ENCODE assay signal across 21 cellular contexts in genomic region chr16:69072640-69072974, GRCh38. TPM values are rescaled to one million over a fixed set of nuclear protein-coding genes. Genes with fewer than 3 reads are reported as not detected.
DNase-seq lines count a peak whose midpoint lies in the region; ATAC-seq and TF ChIP-seq lines count a peak whose summit lies in the region.
"Had no signal": no experiment of that assay in that cellular context is flagged by ENCODE, and none has a peak within 500 bp of the region (broad histone marks: within the 10 kb centered on the region; RNA-seq: fewer than 3 reads in every experiment).

No MANE protein-coding gene starts in this region.

- no peaks in the 10 kb centered on the region for H3K36me3 ChIP-seq in GM23338 (ENCODE audit: insufficient read depth)
- H3K36me3 ChIP-seq in Loucy (ENCODE audit: insufficient read depth, low read length) = no peaks in the 10 kb centered on the region
- H3K36me3 ChIP-seq in endodermal cell (ENCODE audit: control insufficient read depth, insufficient read depth, low read length) = no peaks in the 10 kb centered on the region
- H3K36me3 ChIP-seq: SJSA1 had no signal

- no peaks in the 10 kb centered on the region for H3K79me2 ChIP-seq in GM23338 (replicated peaks; ENCODE audit: insufficient read depth)
- no peaks in the 10 kb centered on the region for H3K79me2 ChIP-seq in Loucy (ENCODE audit: insufficient read depth, low read length)
- H3K79me2 ChIP-seq: parathyroid adenoma had no signal

- H3K9me2 ChIP-seq in GM23338 (ENCODE audit: insufficient read depth) (no peaks in the 10 kb centered on the region), Loucy (replicated peaks; ENCODE audit: low read depth, low read length) (no peaks in the 10 kb centered on the region)

- 5 to 13% methylated on average over 1 to 2 of the region's 2 CpGs for WGBS in endodermal cell (ENCODE audit: insufficient coverage in 1 of 2, insufficient read length in 1 of 2), 2 experiments

- H4K20me1 ChIP-seq in GM23338 (replicated peaks; ENCODE audit: insufficient read depth) (no peaks in the 10 kb centered on the region), Loucy (ENCODE audit: insufficient read depth, low read length, poor library complexity, severe bottlenecking) (no peaks in the 10 kb centered on the region)

- H3K4me1 ChIP-seq in GM23338 (ENCODE audit: insufficient read depth) (peaks cover 66% of the 10 kb centered on the region), Loucy (ENCODE audit: insufficient read depth, low read length, poor library complexity, severe bottlenecking) (no peaks in the 10 kb centered on the region), endodermal cell (ENCODE audit: control insufficient read depth, insufficient read depth, low read length) (peaks cover 2% of the 10 kb centered on the region)
- H3K4me1 ChIP-seq: parathyroid adenoma had no signal

- peaks cover 3% of the 10 kb centered on the region; the same call in 1 of the 3 replicates for H3K9me3 Mint-ChIP-seq in GM23338
- no peaks in the 10 kb centered on the region for H3K9me3 Mint-ChIP-seq in endodermal cell
- no peaks in the 10 kb centered on the region for H3K9me3 Mint-ChIP-seq in nephron progenitor cell
- no peaks in the 10 kb centered on the region for H3K9me3 Mint-ChIP-seq in activated T-helper 2 cell treated with anti-CD3 and anti-CD28 coated beads, Interferon-gamma antibody, Interleukin-2, Interleukin-4, amounts not matched to agents 10 μg/mL and 5 μg/mL and 100 μg/mL, durations not matched to agents 14 hours and 24 hours and 36 hours
- H3K9me3 Mint-ChIP-seq: activated CD4-positive, alpha-beta T cell treated with anti-CD3 and anti-CD28 coated beads, Interleukin-2, amount 10 ng/mL, durations not matched to agents 7 days and 5 days; dendritic cell treated with granulocyte-macrophage colony-stimulating factor and Interleukin-4, amounts not matched to agents 40 ng/mL and 50 ng/mL, for 4 days; natural killer cell; stimulated activated memory B cell treated with anti-CD40 and anti-IgM and Interleukin-4, amounts not matched to agents 10 μg/mL and 1 μg/mL and 100 μg/mL, for 72 hours; T-helper 1 cell treated with Interleukin-12 subunit alpha and Interleukin-12 subunit beta and Interleukin-4 antibody, amounts not matched to agents 30 μg/mL and 1 μg/mL, for 36 hours had no signal

- H3F3A ChIP-seq in GM23338 (replicated peaks; ENCODE audit: low read depth) (peaks cover 11% of the 10 kb centered on the region), Loucy (ENCODE audit: low read depth) (no peaks in the 10 kb centered on the region)

- H3K4me1 Mint-ChIP-seq in GM23338 = peaks cover 49% of the 10 kb centered on the region
- H3K4me1 Mint-ChIP-seq in endodermal cell = peaks cover 32% of the 10 kb centered on the region
- H3K4me1 Mint-ChIP-seq in nephron progenitor cell = peaks cover 32% of the 10 kb centered on the region
- H3K4me1 Mint-ChIP-seq in activated T-helper 2 cell treated with anti-CD3 and anti-CD28 coated beads, Interferon-gamma antibody, Interleukin-2, Interleukin-4, amounts not matched to agents 10 μg/mL and 5 μg/mL and 100 μg/mL, durations not matched to agents 14 hours and 24 hours and 36 hours (ENCODE audit: low read depth) = no peaks in the 10 kb centered on the region
- H3K4me1 Mint-ChIP-seq: activated CD4-positive, alpha-beta T cell treated with anti-CD3 and anti-CD28 coated beads, Interleukin-2, amount 10 ng/mL, durations not matched to agents 7 days and 5 days; natural killer cell; stimulated activated memory B cell treated with anti-CD40 and anti-IgM and Interleukin-4, amounts not matched to agents 10 μg/mL and 1 μg/mL and 100 μg/mL, for 72 hours had no signal

- H3K9me3 ChIP-seq in Loucy (ENCODE audit: insufficient read depth, low read depth, low read length) (no peaks in the 10 kb centered on the region), endodermal cell (ENCODE audit: control insufficient read depth, low read length) (no peaks in the 10 kb centered on the region)
- H3K9me3 ChIP-seq: SJSA1 had no signal

- H3K4me3 ChIP-seq in GM23338 (peak overlapping the region; percentile 20), Loucy (ENCODE audit: low read length, poor library complexity, severe bottlenecking) (no peak overlapping the region), endodermal cell (ENCODE audit: low read length) (no peak overlapping the region)
- H3K4me3 ChIP-seq: SJSA1 had no signal

- DNase-seq in GM23338 (ENCODE audit: low spot score) (no peak), endodermal cell (no peak), nephron progenitor cell (no peak), NCI-H146 treated with DMSO at 0.1 percent for 48 hours (lab: John Stamatoyannopoulos, UW; ENCODE audit: unreplicated experiment) (no peak), NCI-H82 (lab: John Stamatoyannopoulos, UW) (no peak)
- no peak for DNase-seq in activated T-helper 2 cell treated with anti-CD3 and anti-CD28 coated beads, Interferon-gamma antibody, Interleukin-2, Interleukin-4, amounts not matched to agents 10 μg/mL and 5 μg/mL and 100 μg/mL, durations not matched to agents 14 hours and 24 hours and 36 hours (ENCODE audit: low spot score)
- DNase-seq: activated CD4-positive, alpha-beta T cell treated with anti-CD3 and anti-CD28 coated beads, Interleukin-2, amount 10 ng/mL, durations not matched to agents 7 days and 5 days; activated CD8-positive, alpha-beta memory T cell treated with anti-CD3 and anti-CD28 coated beads, Interleukin-2, amount 50 U/mL, for 4 hours; activated effector memory CD4-positive, alpha-beta T cell treated with anti-CD3 and anti-CD28 coated beads, Interleukin-2, amount 50 U/mL, for 16 hours; foreskin melanocyte; GF-D8; hippocampal formation; natural killer cell had no signal

- TF ChIP-seq CTCF in GM23338 (conservative IDR thresholded peaks at IDR 0.05; ENCODE audit: low read depth in 2 of 2) = no peak
- no peak for TF ChIP-seq CTCF in Loucy (conservative IDR thresholded peaks at IDR 0.05; ENCODE audit: low read length)
- no peak for TF ChIP-seq CTCF in endodermal cell (conservative IDR thresholded peaks at IDR 0.05)
- no peak for TF ChIP-seq CTCF in nephron progenitor cell (IDR thresholded peaks at IDR 0.05)

- H3K27ac ChIP-seq in GM23338 (ENCODE audit: low read depth) = peak overlapping the region; percentile 88
- no peak overlapping the region for H3K27ac ChIP-seq in endodermal cell (ENCODE audit: low read depth, low read length)
- H3K27ac ChIP-seq: C4-2B, parathyroid adenoma had no signal

- H3K27me3 Mint-ChIP-seq in GM23338 (ENCODE audit: insufficient read depth, low read depth, poor library complexity) (peaks cover 18% of the 10 kb centered on the region), endodermal cell (ENCODE audit: insufficient read depth) (peaks cover 36% of the 10 kb centered on the region), nephron progenitor cell (ENCODE audit: low read depth, poor library complexity) (peaks cover 3% of the 10 kb centered on the region)
- no peaks in the 10 kb centered on the region for H3K27me3 Mint-ChIP-seq in activated T-helper 2 cell treated with anti-CD3 and anti-CD28 coated beads, Interferon-gamma antibody, Interleukin-2, Interleukin-4, amounts not matched to agents 10 μg/mL and 5 μg/mL and 100 μg/mL, durations not matched to agents 14 hours and 24 hours and 36 hours (ENCODE audit: low read depth)
- H3K27me3 Mint-ChIP-seq: activated CD4-positive, alpha-beta T cell treated with anti-CD3 and anti-CD28 coated beads, Interleukin-2, amount 10 ng/mL, durations not matched to agents 7 days and 5 days; dendritic cell treated with granulocyte-macrophage colony-stimulating factor and Interleukin-4, amounts not matched to agents 40 ng/mL and 50 ng/mL, for 4 days; stimulated activated memory B cell treated with anti-CD40 and anti-IgM and Interleukin-4, amounts not matched to agents 10 μg/mL and 1 μg/mL and 100 μg/mL, for 72 hours had no signal

- H2AFZ ChIP-seq in GM23338 = no peak overlapping the region
- H2AFZ ChIP-seq in Loucy (ENCODE audit: low read length) = no peak overlapping the region
- H2AFZ ChIP-seq: parathyroid adenoma had no signal

- intact Hi-C loops in activated T-helper 2 cell treated with anti-CD3 and anti-CD28 coated beads, Interferon-gamma antibody, Interleukin-2, Interleukin-4, amounts not matched to agents 10 μg/mL and 5 μg/mL and 100 μg/mL, durations not matched to agents 14 hours and 24 hours and 36 hours (cut with micrococcal nuclease) = no loop called here

- H3K4me3 Mint-ChIP-seq in GM23338 (peak overlapping the region; percentile 51), endodermal cell (peak overlapping the region; percentile 2), nephron progenitor cell (no peak overlapping the region)
- H3K4me3 Mint-ChIP-seq in activated T-helper 2 cell treated with anti-CD3 and anti-CD28 coated beads, Interferon-gamma antibody, Interleukin-2, Interleukin-4, amounts not matched to agents 10 μg/mL and 5 μg/mL and 100 μg/mL, durations not matched to agents 14 hours and 24 hours and 36 hours (ENCODE audit: low read depth) = no peak overlapping the region
- H3K4me3 Mint-ChIP-seq: activated CD4-positive, alpha-beta T cell treated with anti-CD3 and anti-CD28 coated beads, Interleukin-2, amount 10 ng/mL, durations not matched to agents 7 days and 5 days; dendritic cell treated with granulocyte-macrophage colony-stimulating factor and Interleukin-4, amounts not matched to agents 40 ng/mL and 50 ng/mL, for 4 days; natural killer cell; stimulated activated memory B cell treated with anti-CD40 and anti-IgM and Interleukin-4, amounts not matched to agents 10 μg/mL and 1 μg/mL and 100 μg/mL, for 72 hours; T-helper 1 cell treated with Interleukin-12 subunit alpha and Interleukin-12 subunit beta and Interleukin-4 antibody, amounts not matched to agents 30 μg/mL and 1 μg/mL, for 36 hours had no signal

- no peaks in the 10 kb centered on the region for H3K27me3 ChIP-seq in GM23338 (ENCODE audit: insufficient read depth)
- H3K27me3 ChIP-seq in Loucy (ENCODE audit: insufficient read depth, low read length, poor library complexity, severe bottlenecking) = no peaks in the 10 kb centered on the region
- H3K27me3 ChIP-seq in endodermal cell (ENCODE audit: control insufficient read depth, insufficient read depth, low read length, poor library complexity, severe bottlenecking) = peaks cover 29% of the 10 kb centered on the region
- H3K27me3 ChIP-seq: SJSA1 had no signal

- H3K4me2 ChIP-seq in GM23338 (peak overlapping the region; percentile 56), Loucy (ENCODE audit: low read depth, low read length, poor library complexity, severe bottlenecking) (peak overlapping the region; percentile 26)

- ATAC-seq in GM23338 (no peak), HG02840 (IDR thresholded peaks at IDR 0.05; ENCODE audit: low FRiP score, unreplicated experiment) (no peak)
- ATAC-seq: natural killer cell; stimulated activated memory B cell treated with anti-CD40 and anti-IgM and Interleukin-4, amounts not matched to agents 10 μg/mL and 1 μg/mL and 100 μg/mL, for 72 hours had no signal

- H3K36me3 Mint-ChIP-seq in GM23338 (ENCODE audit: low read depth) (no peaks in the 10 kb centered on the region), endodermal cell (ENCODE audit: low read depth) (no peaks in the 10 kb centered on the region), nephron progenitor cell (ENCODE audit: low read depth) (no peaks in the 10 kb centered on the region)
- no peaks in the 10 kb centered on the region for H3K36me3 Mint-ChIP-seq in activated T-helper 2 cell treated with anti-CD3 and anti-CD28 coated beads, Interferon-gamma antibody, Interleukin-2, Interleukin-4, amounts not matched to agents 10 μg/mL and 5 μg/mL and 100 μg/mL, durations not matched to agents 14 hours and 24 hours and 36 hours (ENCODE audit: low read depth)
- H3K36me3 Mint-ChIP-seq: natural killer cell had no signal

- H3K27ac Mint-ChIP-seq in GM23338 (peak overlapping the region; percentile 87), endodermal cell (peak overlapping the region; percentile 80), nephron progenitor cell (peak overlapping the region; percentile 75)
- no peak overlapping the region for H3K27ac Mint-ChIP-seq in activated T-helper 2 cell treated with anti-CD3 and anti-CD28 coated beads, Interferon-gamma antibody, Interleukin-2, Interleukin-4, amounts not matched to agents 10 μg/mL and 5 μg/mL and 100 μg/mL, durations not matched to agents 14 hours and 24 hours and 36 hours
- H3K27ac Mint-ChIP-seq: activated CD4-positive, alpha-beta T cell treated with anti-CD3 and anti-CD28 coated beads, Interleukin-2, amount 10 ng/mL, durations not matched to agents 7 days and 5 days; dendritic cell treated with granulocyte-macrophage colony-stimulating factor and Interleukin-4, amounts not matched to agents 40 ng/mL and 50 ng/mL, for 4 days; natural killer cell; stimulated activated memory B cell treated with anti-CD40 and anti-IgM and Interleukin-4, amounts not matched to agents 10 μg/mL and 1 μg/mL and 100 μg/mL, for 72 hours; T-helper 1 cell treated with Interleukin-12 subunit alpha and Interleukin-12 subunit beta and Interleukin-4 antibody, amounts not matched to agents 30 μg/mL and 1 μg/mL, for 36 hours had no signal

- no peak overlapping the region for H3K9ac ChIP-seq in Loucy (ENCODE audit: low read depth, low read length, poor library complexity, severe bottlenecking)
- H3K9ac ChIP-seq in endodermal cell (ENCODE audit: extremely low read depth, low read length, poor library complexity, severe bottlenecking) = no peak overlapping the region
- H3K9ac ChIP-seq: parathyroid adenoma had no signal

RNA-seq across cellular contexts. Expression of gene HAS3, which starts 32.8 kb away (rescaled TPM):
- total RNA-seq in GM23338 (2014; rRNA removed; shearing (Covaris generic)) = 54.9 and 56.7 TPM in 2 replicates
- 7.3 TPM in 2 replicates for polyA plus RNA-seq in GM23338 (2016; fragmentation: Nextera tagmentation; extraction: Ambion mirVana)
- 1 to 10 TPM; 1.8 to 4.1 TPM for total RNA-seq in endodermal cell
- 3.2 TPM for polyA plus RNA-seq in endodermal cell (2013, experiment 1 of 2)
- polyA plus RNA-seq in endodermal cell (2013, experiment 2 of 2) = 2.4 TPM
- total RNA-seq in activated T-helper 2 cell treated with anti-CD3 and anti-CD28 coated beads, Interferon-gamma antibody, Interleukin-2, Interleukin-4, amounts not matched to agents 10 μg/mL and 5 μg/mL and 100 μg/mL, durations not matched to agents 14 hours and 24 hours and 36 hours = 1.1 and 1.2 TPM in 2 replicates

RNA-seq across cellular contexts. Expression of gene CHTF8, which starts 59.8 kb away (rescaled TPM):
- 147 and 155 TPM in 2 replicates for total RNA-seq in GM23338 (2014; rRNA removed; shearing (Covaris generic))
- polyA plus RNA-seq in GM23338 (2016; fragmentation: Nextera tagmentation; extraction: Ambion mirVana) = 24.4 and 25.5 TPM in 2 replicates
- total RNA-seq in endodermal cell = 100 to 1,000 TPM; 105 to 142 TPM
- polyA plus RNA-seq in endodermal cell (2013, experiment 1 of 2) = 122 TPM
- polyA plus RNA-seq in endodermal cell (2013, experiment 2 of 2) = 111 TPM
- total RNA-seq in activated T-helper 2 cell treated with anti-CD3 and anti-CD28 coated beads, Interferon-gamma antibody, Interleukin-2, Interleukin-4, amounts not matched to agents 10 μg/mL and 5 μg/mL and 100 μg/mL, durations not matched to agents 14 hours and 24 hours and 36 hours = 121 and 138 TPM in 2 replicates

RNA-seq across cellular contexts. Expression of gene UTP4, which starts 59.8 kb away (rescaled TPM):
- 66.6 and 76.7 TPM in 2 replicates for total RNA-seq in GM23338 (2014; rRNA removed; shearing (Covaris generic))
- polyA plus RNA-seq in GM23338 (2016; fragmentation: Nextera tagmentation; extraction: Ambion mirVana) = 63.2 TPM in 2 replicates
- 10 to 100 TPM; 44.1 to 45.3 TPM for total RNA-seq in endodermal cell
- 43.1 TPM for polyA plus RNA-seq in endodermal cell (2013, experiment 1 of 2)
- polyA plus RNA-seq in endodermal cell (2013, experiment 2 of 2) = 37.3 TPM
- total RNA-seq in activated T-helper 2 cell treated with anti-CD3 and anti-CD28 coated beads, Interferon-gamma antibody, Interleukin-2, Interleukin-4, amounts not matched to agents 10 μg/mL and 5 μg/mL and 100 μg/mL, durations not matched to agents 14 hours and 24 hours and 36 hours = 104 and 107 TPM in 2 replicates

Comparison
In these comparisons a context has a peak if more than half of its experiments do, and no peak if none do; other contexts are left out.
1. H3K4me3 Mint-ChIP-seq: peak in GM23338 (single experiment) and endodermal cell (single experiment); none in nephron progenitor cell (single experiment) and activated T-helper 2 cell treated with anti-CD3 and anti-CD28 coated beads, Interferon-gamma antibody, Interleukin-2, Interleukin-4, amounts not matched to agents 10 μg/mL and 5 μg/mL and 100 μg/mL, durations not matched to agents 14 hours and 24 hours and 36 hours (single experiment).
2. RNA of gene HAS3, which starts 32.8 kb away (total RNA-seq): 54.9 to 56.7 TPM in GM23338; 1.8 to 4.1 TPM in endodermal cell and 1.1 to 1.2 TPM in activated T-helper 2 cell treated with anti-CD3 and anti-CD28 coated beads, Interferon-gamma antibody, Interleukin-2, Interleukin-4, amounts not matched to agents 10 μg/mL and 5 μg/mL and 100 μg/mL, durations not matched to agents 14 hours and 24 hours and 36 hours; every median in the first group is over 10 times any median in the second.